31 cellular contexts compared by ENCODE assay signal in genomic region chr10:1954339-1954738, GRCh38.
"Had no signal": no experiment of that assay in that cellular context is flagged by ENCODE, and none has a peak within 500 bp of the region (broad histone marks: within the 10 kb centered on the region; RNA-seq: fewer than 3 reads in every experiment).

No MANE protein-coding gene starts in this region.

- H3K9me3 ChIP-seq: adrenal gland, body of pancreas, colonic mucosa had no signal

- H3K27me3 ChIP-seq: adrenal gland, body of pancreas, cardiac muscle cell, colonic mucosa had no signal

- H3K4me1 ChIP-seq: adrenal gland, body of pancreas, colonic mucosa had no signal

- H3K36me3 ChIP-seq: adrenal gland, cardiac muscle cell, colonic mucosa, WERI-Rb-1 had no signal

- ATAC-seq: activated CD4-positive, CD25-positive, alpha-beta regulatory T cell treated with anti-CD3 and anti-CD28 coated beads, Interleukin-2, amount 50 U/mL, for 24 hours; activated CD8-positive, alpha-beta memory T cell treated with anti-CD3 and anti-CD28 coated beads, Interleukin-2, amount 10 ng/mL, durations not matched to agents 7 days and 5 days; activated CD8-positive, alpha-beta T cell treated with anti-CD3 and anti-CD28 coated beads, Interleukin-2, amount 10 ng/mL, durations not matched to agents 7 days and 5 days; activated naive CD8-positive, alpha-beta T cell treated with anti-CD3 and anti-CD28 coated beads, Interleukin-2, amount 50 U/mL, for 24 hours; body of pancreas; esophagus mucosa; T-helper 17 cell had no signal

- H3K4me3 ChIP-seq: adrenal gland, body of pancreas, cardiac muscle cell, colonic mucosa had no signal

- H3K27ac ChIP-seq: adrenal gland, body of pancreas, cardiac muscle cell, colonic mucosa, WERI-Rb-1 had no signal

- DNase-seq: activated B cell treated with CpG ODN at 0.5 μM for 24 hours; activated CD4-positive, alpha-beta memory T cell treated with anti-CD3 and anti-CD28 coated beads for 36 hours; activated CD4-positive, alpha-beta T cell treated with anti-CD3 and anti-CD28 coated beads for 48 hours; activated CD4-positive, alpha-beta T cell treated with anti-CD3 and anti-CD28 coated beads, Interleukin-2, amount 50 U/mL, for 1 hour; activated CD8-positive, alpha-beta memory T cell treated with anti-CD3 and anti-CD28 coated beads, Interleukin-2, amount 10 ng/mL, durations not matched to agents 7 days and 5 days; activated CD8-positive, alpha-beta memory T cell treated with anti-CD3 and anti-CD28 coated beads, Interleukin-2, amount 50 U/mL, for 4 hours; activated CD8-positive, alpha-beta T cell treated with anti-CD3 and anti-CD28 coated beads, Interleukin-2, amount 10 ng/mL, durations not matched to agents 7 days and 5 days; activated effector memory CD4-positive, alpha-beta T cell treated with anti-CD3 and anti-CD28 coated beads, Interleukin-2, amount 50 U/mL, for 16 hours; activated naive CD4-positive, alpha-beta T cell treated with anti-CD3 and anti-CD28 coated beads for 36 hours; activated naive CD8-positive, alpha-beta T cell treated with anti-CD3 and anti-CD28 coated beads for 36 hours; activated naive CD8-positive, alpha-beta T cell treated with anti-CD3 and anti-CD28 coated beads, Interleukin-2, amount 50 U/mL, for 24 hours; activated T-cell treated with anti-CD3 and anti-CD28 coated beads, Interleukin-2, amount 50 U/mL, for 1 hour; activated T-cell treated with anti-CD3 and anti-CD28 coated beads, Interleukin-2, amount 50 U/mL, for 48 hours; adrenal gland; amygdala; aorta; body of pancreas; central memory CD4-positive, alpha-beta T cell; cerebellar nuclear complex; colonic mucosa; effector memory CD4-positive, alpha-beta T cell; endodermal cell; foreskin fibroblast; head of caudate nucleus; T-helper 1 cell; T-helper 17 cell; T1000; WERI-Rb-1 had no signal
